9 cellular contexts compared by ENCODE assay signal in the genomic region with DNA sequence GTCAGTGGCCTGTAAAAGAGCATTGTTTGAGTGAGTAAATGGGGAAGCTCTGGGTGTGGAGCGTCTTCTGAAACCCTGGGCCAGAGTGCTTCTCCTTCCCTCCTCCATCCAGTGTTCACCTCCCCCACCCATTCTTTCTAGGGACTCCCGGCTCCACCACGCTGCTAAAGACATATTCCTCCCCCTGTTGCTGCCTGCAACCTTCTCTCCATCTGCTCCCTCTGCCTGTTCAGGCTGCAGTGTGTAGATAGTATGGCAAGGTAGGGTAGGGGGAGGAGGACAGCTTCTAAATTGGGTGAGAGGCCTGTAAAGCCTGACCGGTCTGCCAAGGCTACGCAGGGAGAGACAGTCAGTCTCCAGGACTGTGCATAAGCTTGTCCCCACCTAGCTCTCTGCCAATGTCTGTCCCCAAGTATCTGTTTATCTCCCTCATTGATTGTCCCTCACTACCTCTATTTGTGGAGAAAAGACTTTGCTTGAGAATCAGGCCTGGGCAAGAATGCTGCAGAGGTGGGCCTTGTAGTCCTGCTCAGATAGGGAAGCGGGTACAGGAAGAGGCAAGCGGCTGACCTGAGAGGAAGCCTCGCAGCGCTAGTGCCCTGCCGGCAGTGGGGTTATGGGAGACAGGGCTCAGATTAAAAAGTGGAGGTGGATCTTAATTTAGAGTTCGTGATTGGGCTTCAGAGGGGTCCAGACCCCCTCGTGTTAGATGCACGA. TPM values are rescaled to one million over a fixed set of nuclear protein-coding genes. Genes with fewer than 3 reads are reported as not detected.
DNase-seq lines count a peak whose midpoint lies in the region; ATAC-seq and TF ChIP-seq lines count a peak whose summit lies in the region.
"Had no signal": no experiment of that assay in that cellular context is flagged by ENCODE, and none has a peak within 500 bp of the region (broad histone marks: within the 10 kb centered on the region; RNA-seq: fewer than 3 reads in every experiment).

No MANE protein-coding gene starts in this region.

- peaks cover 12% of the 10 kb centered on the region for H3K9me3 Mint-ChIP-seq in glutamatergic neuron (ENCODE audit: unreplicated experiment)
- no peaks in the 10 kb centered on the region for H3K9me3 Mint-ChIP-seq in activated T-cell treated with anti-CD3 and anti-CD28 coated beads, Interleukin-2, amount 50 U/mL, for 4 hours

- DNase-seq in NCI-H510A treated with DMSO at 0.1 percent for 48 hours (lab: John Stamatoyannopoulos, UW) (peak; percentile 15), NCI-H510A (lab: John Stamatoyannopoulos, UW) (no peak), NCI-H69 (lab: John Stamatoyannopoulos, UW) (peak; percentile 68), glutamatergic neuron (peak; percentile 50), retina (peak; percentile 37), HuH-7 (ENCODE audit: low spot score) (no peak)
- DNase-seq in activated T-cell treated with anti-CD3 and anti-CD28 coated beads, Interleukin-2, amount 50 U/mL, for 4 hours = no peak

- H3K27ac Mint-ChIP-seq in glutamatergic neuron (ENCODE audit: unreplicated experiment) = peak overlapping the region; percentile 88

- H3K36me3 Mint-ChIP-seq in glutamatergic neuron (ENCODE audit: unreplicated experiment) = no peaks in the 10 kb centered on the region
- no peaks in the 10 kb centered on the region for H3K36me3 Mint-ChIP-seq in activated T-cell treated with anti-CD3 and anti-CD28 coated beads, Interleukin-2, amount 50 U/mL, for 4 hours (ENCODE audit: insufficient read depth)

- peaks cover 25% of the 10 kb centered on the region for H3K4me1 Mint-ChIP-seq in glutamatergic neuron (ENCODE audit: low read depth, unreplicated experiment)
- H3K4me1 Mint-ChIP-seq in activated T-cell treated with anti-CD3 and anti-CD28 coated beads, Interleukin-2, amount 50 U/mL, for 4 hours (ENCODE audit: low read depth) = peaks cover 4% of the 10 kb centered on the region

- no peak for TF ChIP-seq CTCF in glutamatergic neuron (IDR thresholded peaks at IDR 0.05; ENCODE audit: partially characterized antibody, unreplicated experiment)

- H3K27me3 Mint-ChIP-seq in glutamatergic neuron (ENCODE audit: unreplicated experiment) = peaks cover 11% of the 10 kb centered on the region
- peaks cover 68% of the 10 kb centered on the region for H3K27me3 Mint-ChIP-seq in activated T-cell treated with anti-CD3 and anti-CD28 coated beads, Interleukin-2, amount 50 U/mL, for 4 hours (ENCODE audit: low read depth)

- no peak for ATAC-seq in HG02678 (IDR thresholded peaks at IDR 0.05; ENCODE audit: unreplicated experiment)
- no peak for ATAC-seq in activated T-cell treated with anti-CD3 and anti-CD28 coated beads, Interleukin-2, amount 50 U/mL, for 4 hours

- peak overlapping the region; percentile 82 for H3K4me3 Mint-ChIP-seq in glutamatergic neuron (ENCODE audit: unreplicated experiment)
- H3K4me3 Mint-ChIP-seq in activated T-cell treated with anti-CD3 and anti-CD28 coated beads, Interleukin-2, amount 50 U/mL, for 4 hours = no peak overlapping the region

RNA-seq across cellular contexts. Expression of a gene that starts 0.9 kb away (rescaled TPM):
- total RNA-seq in glutamatergic neuron (ENCODE audit: unreplicated experiment) = 109 TPM
- total RNA-seq in activated T-cell treated with anti-CD3 and anti-CD28 coated beads, Interleukin-2, amount 50 U/mL, for 4 hours = not detected
- total RNA-seq: T-helper 1 cell treated with Interleukin-12 subunit alpha and Interleukin-12 subunit beta and Interleukin-4 antibody, amounts not matched to agents 30 ng/mL and 1 ng/mL, for 36 hours had no signal

Comparison
In these comparisons a context has a peak if more than half of its experiments do, and no peak if none do; other contexts are left out.
1. DNase-seq: peak in NCI-H510A treated with DMSO at 0.1 percent for 48 hours (single experiment), NCI-H69 (single experiment), glutamatergic neuron (single experiment) and retina (single experiment); none in NCI-H510A (single experiment), HuH-7 (single experiment) and activated T-cell treated with anti-CD3 and anti-CD28 coated beads, Interleukin-2, amount 50 U/mL, for 4 hours (single experiment).
2. RNA of a gene that starts 0.9 kb away (total RNA-seq): 109 TPM in glutamatergic neuron (single experiment); not detected in activated T-cell treated with anti-CD3 and anti-CD28 coated beads, Interleukin-2, amount 50 U/mL, for 4 hours; every median in the first group is over 100 times any median in the second.